ENCODE assay signal across 11 cellular contexts in genomic region chr16:27721548-27722265, GRCh38.
A peak's percentile ranks its signal among the peaks of the same experiment; 100 is the strongest.
DNase-seq lines count a peak whose midpoint lies in the region; ATAC-seq, FAIRE-seq and TF ChIP-seq lines count a peak whose summit lies in the region.
"Had no signal": no experiment of that assay in that cellular context is flagged by ENCODE, and none has a peak within 500 bp of the region (broad histone marks: within the 10 kb centered on the region; RNA-seq: fewer than 3 reads in every experiment).

No MANE protein-coding gene starts in this region.

- CTCF ChIA-PET in GM12878 (lab: Yijun Ruan, JAX): no interaction called here

- no peaks in the 10 kb centered on the region for H3K9me3 ChIP-seq in GM12878 (replicated peaks; ENCODE audit: control insufficient read depth, insufficient read depth, low read length)

- H3K27me3 ChIP-seq in GM12878 (replicated peaks in 1 of 2; ENCODE audit: control insufficient read depth in 2 of 2, insufficient read depth in 2 of 2, low read length in 1 of 2): no peaks in the 10 kb centered on the region

- H3K9ac ChIP-seq in GM12878 (ENCODE audit: control insufficient read depth, insufficient read depth, low read length): no peak overlapping the region

- BruUV-seq in GM12878 (replicated peaks; lab: Mats Ljungman, UMichigan): no TSS peak

- H4K20me1 ChIP-seq in GM12878 (ENCODE audit: control insufficient read depth, insufficient read depth): no peaks in the 10 kb centered on the region

- TF ChIP-seq EP300 in GM12878 (IDR thresholded peaks at IDR 0.05; ENCODE audit: borderline replicate concordance in 1 of 2, control insufficient read depth in 1 of 2, low read depth in 2 of 2, low read length in 2 of 2): no peak

- intact Hi-C loops in GM12878 (cut with micrococcal nuclease; ENCODE audit: unreplicated experiment): no loop called here

- no peak overlapping the region for H3K4me3 ChIP-seq in GM12878

- H2AFZ ChIP-seq in GM12878 (ENCODE audit: control insufficient read depth, low read depth, low read length): no peak overlapping the region

- DNase-seq in GM04504 (ENCODE audit: low read depth) (peak; percentile 35), GM12878 (ENCODE audit: low read depth, low spot score) (no peak), hepatic stellate cell (ENCODE audit: low spot score) (peak; percentile 43), smooth muscle cell of the brain vasculature (ENCODE audit: low read depth, low spot score) (peak; percentile 83), GM19240 (ENCODE audit: insufficient read length, low spot score) (no peak), SIG-M5 (lab: John Stamatoyannopoulos, UW) (no peak)
- DNase-seq in stimulated activated CD4-positive, alpha-beta T cell treated with anti-CD3 and anti-CD28 coated beads, Interleukin-4, amount 100 ng/mL, for 24 hours: no peak
- DNase-seq: activated CD8-positive, alpha-beta memory T cell treated with anti-CD3 and anti-CD28 coated beads for 24 hours; occipital lobe; stimulated activated naive CD8-positive, alpha-beta T cell treated with anti-CD3 and anti-CD28 coated beads, Interleukin-15, amount 100 ng/mL, for 72 hours had no signal

- TF ChIP-seq POLR2A in GM12878 (IDR thresholded peaks at IDR 0.05; ENCODE audit: low read depth, low read length): no peak

- H3K27ac ChIP-seq in GM12878 (ENCODE audit: control insufficient read depth, insufficient read depth): no peak overlapping the region

- H3K4me2 ChIP-seq in GM12878 (ENCODE audit: control insufficient read depth, insufficient read depth): no peak overlapping the region

- ATAC-seq in GM12878 (no peak; the same call in 2 of the 3 replicates), GM19351 (IDR thresholded peaks at IDR 0.05; ENCODE audit: unreplicated experiment) (no peak)
- ATAC-seq: stimulated activated naive CD8-positive, alpha-beta T cell treated with anti-CD3 and anti-CD28 coated beads, Interleukin-15, amount 100 ng/mL, for 72 hours had no signal

- no peak for FAIRE-seq in GM12878 (lab: Jason Lieb, UNC)

- no peaks in the 10 kb centered on the region for H3K79me2 ChIP-seq in GM12878 (ENCODE audit: control insufficient read depth, insufficient read depth, low read length)

- RAD21 ChIA-PET in GM12878 (lab: Charles Lee; ENCODE audit: unreplicated experiment): no interaction called here

- no peak for TF ChIP-seq RAD21 in GM12878 (IDR thresholded peaks at IDR 0.05; ENCODE audit: insufficient read depth, low read depth, low read length)

- TF ChIP-seq CTCF in GM12878 (IDR thresholded peaks at IDR 0.05 in 2 of 3, conservative IDR thresholded peaks at IDR 0.05 in 1 of 3; ENCODE audit: control insufficient read depth in 2 of 3, extremely low read depth in 1 of 3, insufficient read depth in 1 of 3, low read depth in 3 of 3, low read length in 3 of 3): no peak

- POLR2A ChIA-PET in GM12878 (lab: Charles Lee): no interaction called here

- 33% methylated on average over 10 of the region's 10 CpGs for WGBS in GM12878 (ENCODE audit: insufficient coverage, insufficient replicate concordance, low lambda C conversion rate, missing lambda C conversion rate)

- in situ Hi-C loops in GM12878 (cut with MboI): no loop called here

- H3K36me3 ChIP-seq in GM12878 (ENCODE audit: control insufficient read depth in 2 of 2, insufficient read depth in 2 of 2, low read length in 1 of 2): no peaks in the 10 kb centered on the region

- SMC1A ChIA-PET in GM12878 (lab: Charles Lee; ENCODE audit: uncharacterized antibody, unreplicated experiment): no interaction called here

- H3K4me1 ChIP-seq in GM12878 (ENCODE audit: control insufficient read depth, insufficient read depth, low read length): no peaks in the 10 kb centered on the region

TF ChIP-seq in GM12878, 131 proteins besides CTCF, POLR2A, EP300 and RAD21:
- TF ChIP-seq IKZF1 (conservative IDR thresholded peaks at IDR 0.05) (0 out of 2 replicates have a peak, but pooled peaks have one; percentile 32), RB1 (IDR thresholded peaks at IDR 0.05; ENCODE audit: borderline replicate concordance) (no peak), NR2F1 (conservative IDR thresholded peaks at IDR 0.05) (peak; percentile 27; the same call in 1 of the 2 replicates)
TF ChIP-seq in GM12878: peak in this region for 2.

Comparison
In these comparisons a context has a peak if more than half of its experiments do, and no peak if none do; other contexts are left out.
1. DNase-seq: peak in GM04504 (single experiment), hepatic stellate cell (single experiment) and smooth muscle cell of the brain vasculature (single experiment); none in GM12878 (single experiment), GM19240 (single experiment), SIG-M5 (single experiment) and stimulated activated CD4-positive, alpha-beta T cell treated with anti-CD3 and anti-CD28 coated beads, Interleukin-4, amount 100 ng/mL, for 24 hours (single experiment).